In the genomic region with DNA sequence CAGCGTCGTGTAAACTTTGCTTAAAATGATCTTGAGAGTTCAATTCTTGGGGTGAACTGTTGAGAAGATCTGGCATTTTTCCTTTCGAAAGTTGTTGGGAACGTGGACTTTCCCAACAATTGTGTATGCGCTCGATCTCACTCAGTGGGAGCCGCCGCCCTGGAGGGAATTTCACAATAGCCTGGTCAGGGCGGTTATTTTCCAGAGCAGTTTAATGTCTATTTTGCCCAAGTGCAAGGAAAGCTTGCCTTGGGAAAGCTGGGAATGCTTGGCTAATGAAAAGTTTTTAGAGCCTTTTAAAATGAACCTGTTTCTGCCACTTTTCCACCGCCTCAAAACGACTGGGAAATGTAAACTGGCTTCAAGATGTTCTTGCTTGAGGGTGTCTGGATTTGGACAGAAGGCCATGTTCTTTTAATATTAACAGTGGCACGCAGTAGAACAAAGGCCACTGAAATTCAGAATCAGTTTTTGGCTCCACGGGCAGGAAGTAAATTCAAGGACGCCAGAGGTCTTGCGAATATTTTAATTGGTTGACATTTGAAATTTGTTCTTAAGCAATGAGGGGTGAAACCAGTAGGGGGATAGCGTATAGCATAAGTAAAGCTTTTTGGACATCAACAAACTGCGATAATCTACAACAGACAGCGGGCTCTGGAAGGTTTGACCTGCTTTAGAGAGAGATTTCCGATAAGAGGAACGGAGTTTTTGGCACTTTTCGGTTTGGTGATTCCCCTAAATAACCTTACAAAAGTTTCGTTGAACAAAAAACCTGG, we compare ENCODE assay signal across 1 cellular context.
TF ChIP-seq lines count a peak whose summit lies in the region.

No MANE protein-coding gene starts in this region.

TF ChIP-seq in HCT116, 20 proteins besides CTCF, POLR2A, EP300 and RAD21 (continued from another document):
- TF ChIP-seq, protein P1, sequence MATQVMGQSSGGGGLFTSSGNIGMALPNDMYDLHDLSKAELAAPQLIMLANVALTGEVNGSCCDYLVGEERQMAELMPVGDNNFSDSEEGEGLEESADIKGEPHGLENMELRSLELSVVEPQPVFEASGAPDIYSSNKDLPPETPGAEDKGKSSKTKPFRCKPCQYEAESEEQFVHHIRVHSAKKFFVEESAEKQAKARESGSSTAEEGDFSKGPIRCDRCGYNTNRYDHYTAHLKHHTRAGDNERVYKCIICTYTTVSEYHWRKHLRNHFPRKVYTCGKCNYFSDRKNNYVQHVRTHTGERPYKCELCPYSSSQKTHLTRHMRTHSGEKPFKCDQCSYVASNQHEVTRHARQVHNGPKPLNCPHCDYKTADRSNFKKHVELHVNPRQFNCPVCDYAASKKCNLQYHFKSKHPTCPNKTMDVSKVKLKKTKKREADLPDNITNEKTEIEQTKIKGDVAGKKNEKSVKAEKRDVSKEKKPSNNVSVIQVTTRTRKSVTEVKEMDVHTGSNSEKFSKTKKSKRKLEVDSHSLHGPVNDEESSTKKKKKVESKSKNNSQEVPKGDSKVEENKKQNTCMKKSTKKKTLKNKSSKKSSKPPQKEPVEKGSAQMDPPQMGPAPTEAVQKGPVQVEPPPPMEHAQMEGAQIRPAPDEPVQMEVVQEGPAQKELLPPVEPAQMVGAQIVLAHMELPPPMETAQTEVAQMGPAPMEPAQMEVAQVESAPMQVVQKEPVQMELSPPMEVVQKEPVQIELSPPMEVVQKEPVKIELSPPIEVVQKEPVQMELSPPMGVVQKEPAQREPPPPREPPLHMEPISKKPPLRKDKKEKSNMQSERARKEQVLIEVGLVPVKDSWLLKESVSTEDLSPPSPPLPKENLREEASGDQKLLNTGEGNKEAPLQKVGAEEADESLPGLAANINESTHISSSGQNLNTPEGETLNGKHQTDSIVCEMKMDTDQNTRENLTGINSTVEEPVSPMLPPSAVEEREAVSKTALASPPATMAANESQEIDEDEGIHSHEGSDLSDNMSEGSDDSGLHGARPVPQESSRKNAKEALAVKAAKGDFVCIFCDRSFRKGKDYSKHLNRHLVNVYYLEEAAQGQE (IDR thresholded peaks at IDR 0.05; ENCODE audit: low read depth): no peak
- TF ChIP-seq JUND (IDR thresholded peaks at IDR 0.05) (no peak), ELF1 (IDR thresholded peaks at IDR 0.05; ENCODE audit: borderline replicate concordance, low read depth) (no peak), SP1 (IDR thresholded peaks at IDR 0.05; ENCODE audit: low read depth) (no peak), CEBPB (IDR thresholded peaks at IDR 0.05; ENCODE audit: low read depth) (peak; percentile 87)
TF ChIP-seq in HCT116: peak in this region for 5.
